ENCODE assay signal across 8 cellular contexts in the genomic region with DNA sequence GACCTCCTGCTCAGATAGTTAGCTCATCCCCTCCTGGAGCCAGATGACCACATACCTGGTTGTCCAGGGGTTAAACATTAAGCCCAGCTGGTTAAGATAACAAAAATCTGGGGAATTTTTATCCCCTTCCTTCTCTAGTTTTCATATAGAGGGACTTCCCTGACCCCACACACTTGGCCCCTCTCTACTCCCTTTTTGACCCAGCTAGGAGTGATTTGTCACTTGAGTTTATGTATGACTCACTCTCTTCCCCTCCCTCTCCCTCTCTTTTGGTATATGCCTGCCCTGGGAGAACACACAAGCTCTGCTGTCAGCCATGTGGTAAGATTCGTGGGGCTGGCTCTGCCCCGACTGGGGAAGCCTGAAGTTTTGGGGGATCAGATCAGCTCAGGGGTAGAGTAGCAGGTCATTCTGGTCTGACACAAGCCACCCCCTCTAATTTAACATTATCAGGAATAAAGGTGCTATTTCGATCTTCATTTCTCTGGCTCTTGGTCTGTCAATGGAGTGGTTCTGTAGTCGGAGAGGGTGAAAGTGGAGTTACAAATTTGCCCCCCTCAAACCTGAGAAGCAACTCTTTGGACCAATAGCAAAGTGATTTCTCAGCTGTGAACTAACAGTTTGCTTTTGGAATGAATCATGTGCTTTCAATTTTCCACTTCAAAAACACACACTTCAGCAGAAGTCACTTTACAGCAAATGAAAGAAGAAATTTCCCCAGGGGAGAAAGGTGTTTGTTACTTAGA.
DNase-seq lines count a peak whose midpoint lies in the region; ATAC-seq and TF ChIP-seq lines count a peak whose summit lies in the region.

No MANE protein-coding gene starts in this region.

- H3K4me1 ChIP-seq in left lung (peaks cover 0 to 16% of the 10 kb centered on the region in 2 donors), prostate gland (replicated peaks) (no peaks in the 10 kb centered on the region)

- DNase-seq in H4 (ENCODE audit: low spot score) (peak; percentile 72), NB4 (ENCODE audit: low read depth) (peak; percentile 14), left lung (no peak), Ammon's horn (ENCODE audit: low spot score) (no peak), iPS-NIHi11 (ENCODE audit: low spot score) (no peak), caudate nucleus (lab: John Stamatoyannopoulos, UW) (no peak), prostate gland (ENCODE audit: low spot score) (no peak)

- H3K4me3 ChIP-seq in NB4 (ENCODE audit: low read depth, low read length), result no peak overlapping the region
- H3K4me3 ChIP-seq in left lung, result no peak overlapping the region
- H3K4me3 ChIP-seq in prostate gland, result no peak overlapping the region

- peak; percentile 41 for ATAC-seq in GM18861 (IDR thresholded peaks at IDR 0.05; ENCODE audit: unreplicated experiment)
- ATAC-seq in left lung, result peak; percentile 86

- TF ChIP-seq CTCF in NB4 (IDR thresholded peaks at IDR 0.05; ENCODE audit: low read depth, low read length) (no peak), left lung (IDR thresholded peaks at IDR 0.05) (no peak), prostate gland (IDR thresholded peaks at IDR 0.05) (no peak)

- WGBS in prostate gland, result 65% methylated on average over 4 of the region's 4 CpGs

- H3K9me3 ChIP-seq in left lung (no peaks in the 10 kb centered on the region), prostate gland (no peaks in the 10 kb centered on the region)

- no peak for TF ChIP-seq POLR2A in NB4 (IDR thresholded peaks at IDR 0.05; ENCODE audit: extremely low read depth, insufficient read length)
- no peak for TF ChIP-seq POLR2A in prostate gland (IDR thresholded peaks at IDR 0.05)

- intact Hi-C loops in left lung (cut with DNase I) (no loop called here), prostate gland (cut with DNase I) (no loop called here)

- no peaks in the 10 kb centered on the region for H3K36me3 ChIP-seq in left lung
- H3K36me3 ChIP-seq in prostate gland, result no peaks in the 10 kb centered on the region

- H3K27ac ChIP-seq in left lung, result peak overlapping the region in 1 of 2 donors; percentile 29
- no peak overlapping the region for H3K27ac ChIP-seq in caudate nucleus (ENCODE audit: low read depth, low read length)
- H3K27ac ChIP-seq in prostate gland, result no peak overlapping the region

- peaks cover 0 to 6% of the 10 kb centered on the region in 2 donors for H3K27me3 ChIP-seq in left lung
- no peaks in the 10 kb centered on the region for H3K27me3 ChIP-seq in prostate gland (replicated peaks; ENCODE audit: insufficient read depth)

Comparison
In these comparisons a context has a peak if more than half of its experiments do, and no peak if none do; other contexts are left out.
1. DNase-seq: peak in H4 (single experiment) and NB4 (single experiment); none in left lung (0 of 2), Ammon's horn (single experiment), iPS-NIHi11 (single experiment), caudate nucleus (0 of 61) and prostate gland (single experiment).